In the genomic region with DNA sequence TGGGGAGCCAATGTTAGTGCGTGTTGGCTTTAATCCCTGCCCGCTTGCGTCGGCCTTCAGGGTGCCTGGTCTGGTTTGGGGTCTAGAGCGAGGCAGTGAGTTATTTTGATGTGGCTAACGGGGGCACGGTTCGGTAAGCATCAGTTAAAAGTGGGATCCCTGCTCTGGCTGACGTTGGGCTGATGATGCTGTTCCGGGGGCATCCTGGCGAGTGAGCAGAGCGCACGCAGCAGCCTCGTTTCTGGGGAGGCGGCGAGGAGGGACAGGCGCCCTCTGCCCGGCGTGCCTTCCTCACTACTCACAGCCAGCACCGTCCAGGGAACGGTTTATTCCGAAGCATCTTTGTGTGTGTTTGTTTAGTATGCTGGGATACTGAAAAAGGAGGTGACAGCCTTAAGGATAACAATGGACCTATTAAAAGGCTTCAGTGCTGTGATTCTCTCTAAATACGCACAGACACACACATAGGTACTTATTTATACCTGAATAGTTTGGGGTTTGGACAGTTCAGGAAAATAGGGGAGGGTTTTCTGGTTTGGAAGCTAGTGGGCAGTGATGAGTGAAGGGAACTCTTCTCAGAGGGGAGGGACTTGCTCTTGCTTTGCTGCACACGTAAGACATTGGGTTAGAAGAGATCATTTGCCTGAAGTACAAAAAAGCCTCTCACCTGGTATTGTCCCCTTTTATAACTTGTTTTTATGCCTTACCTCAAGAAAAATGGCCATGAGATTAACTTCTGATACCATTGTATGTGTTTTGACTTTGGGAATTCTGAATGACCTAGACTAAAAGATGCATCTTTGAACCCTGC, we compare ENCODE assay signal across 1 cellular context.
A peak's percentile ranks its signal among the peaks of the same experiment; 100 is the strongest.
TF ChIP-seq lines count a peak whose summit lies in the region.

No MANE protein-coding gene starts in this region.

TF ChIP-seq in HepG2, 621 proteins besides CTCF, POLR2A, EP300 and RAD21 (continued from another document and continues in another):
- 0 out of 2 replicates have a peak, but pooled peaks have one; percentile 14 for TF ChIP-seq ZNF264 (CRISPR knock-in tag; IDR thresholded peaks at IDR 0.05)
- peak; percentile 28; the same call in 1 of the 2 replicates for TF ChIP-seq SIN3A (IDR thresholded peaks at IDR 0.05; ENCODE audit: borderline replicate concordance, low read depth, low read length)
- no peak for TF ChIP-seq ZNF496 (CRISPR knock-in tag; IDR thresholded peaks at IDR 0.05; ENCODE audit: insufficient replicate concordance)
- no peak for TF ChIP-seq ZNF703 (CRISPR knock-in tag; IDR thresholded peaks at IDR 0.05; ENCODE audit: borderline replicate concordance)
- 0 out of 2 replicates have a peak, but pooled peaks have one; percentile 31 for TF ChIP-seq ZMYM2 (CRISPR knock-in tag; IDR thresholded peaks at IDR 0.05)
- TF ChIP-seq ZNF138 (CRISPR knock-in tag; IDR thresholded peaks at IDR 0.05; ENCODE audit: low read depth): peak; percentile 61; the same call in 1 of the 2 replicates
- TF ChIP-seq ZNF619 (CRISPR knock-in tag; IDR thresholded peaks at IDR 0.05): 0 out of 2 replicates have a peak, but pooled peaks have one; percentile 12
- TF ChIP-seq SAFB2 (CRISPR knock-in tag; IDR thresholded peaks at IDR 0.05; ENCODE audit: borderline replicate concordance, low read depth): 0 out of 2 replicates have a peak, but pooled peaks have one; percentile 41
- peak; percentile 12; the same call in 1 of the 2 replicates for TF ChIP-seq MXD4 (CRISPR knock-in tag; IDR thresholded peaks at IDR 0.05)
- TF ChIP-seq, protein P1, sequence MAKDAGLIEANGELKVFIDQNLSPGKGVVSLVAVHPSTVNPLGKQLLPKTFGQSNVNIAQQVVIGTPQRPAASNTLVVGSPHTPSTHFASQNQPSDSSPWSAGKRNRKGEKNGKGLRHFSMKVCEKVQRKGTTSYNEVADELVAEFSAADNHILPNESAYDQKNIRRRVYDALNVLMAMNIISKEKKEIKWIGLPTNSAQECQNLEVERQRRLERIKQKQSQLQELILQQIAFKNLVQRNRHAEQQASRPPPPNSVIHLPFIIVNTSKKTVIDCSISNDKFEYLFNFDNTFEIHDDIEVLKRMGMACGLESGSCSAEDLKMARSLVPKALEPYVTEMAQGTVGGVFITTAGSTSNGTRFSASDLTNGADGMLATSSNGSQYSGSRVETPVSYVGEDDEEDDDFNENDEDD (CRISPR knock-in tag; IDR thresholded peaks at IDR 0.05; ENCODE audit: borderline replicate concordance): peak; percentile 55; the same call in 1 of the 2 replicates
- TF ChIP-seq, protein P2, sequence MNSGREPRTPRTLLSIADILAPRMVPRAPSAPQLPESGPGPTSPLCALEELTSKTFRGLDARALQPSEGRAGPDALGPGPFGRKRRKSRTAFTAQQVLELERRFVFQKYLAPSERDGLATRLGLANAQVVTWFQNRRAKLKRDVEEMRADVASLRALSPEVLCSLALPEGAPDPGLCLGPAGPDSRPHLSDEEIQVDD (CRISPR knock-in tag; IDR thresholded peaks at IDR 0.05; ENCODE audit: borderline replicate concordance): no peak
- 0 out of 2 replicates have a peak, but pooled peaks have one; percentile 37 for TF ChIP-seq ZNF317 (CRISPR knock-in tag; IDR thresholded peaks at IDR 0.05)
- TF ChIP-seq, protein P3, sequence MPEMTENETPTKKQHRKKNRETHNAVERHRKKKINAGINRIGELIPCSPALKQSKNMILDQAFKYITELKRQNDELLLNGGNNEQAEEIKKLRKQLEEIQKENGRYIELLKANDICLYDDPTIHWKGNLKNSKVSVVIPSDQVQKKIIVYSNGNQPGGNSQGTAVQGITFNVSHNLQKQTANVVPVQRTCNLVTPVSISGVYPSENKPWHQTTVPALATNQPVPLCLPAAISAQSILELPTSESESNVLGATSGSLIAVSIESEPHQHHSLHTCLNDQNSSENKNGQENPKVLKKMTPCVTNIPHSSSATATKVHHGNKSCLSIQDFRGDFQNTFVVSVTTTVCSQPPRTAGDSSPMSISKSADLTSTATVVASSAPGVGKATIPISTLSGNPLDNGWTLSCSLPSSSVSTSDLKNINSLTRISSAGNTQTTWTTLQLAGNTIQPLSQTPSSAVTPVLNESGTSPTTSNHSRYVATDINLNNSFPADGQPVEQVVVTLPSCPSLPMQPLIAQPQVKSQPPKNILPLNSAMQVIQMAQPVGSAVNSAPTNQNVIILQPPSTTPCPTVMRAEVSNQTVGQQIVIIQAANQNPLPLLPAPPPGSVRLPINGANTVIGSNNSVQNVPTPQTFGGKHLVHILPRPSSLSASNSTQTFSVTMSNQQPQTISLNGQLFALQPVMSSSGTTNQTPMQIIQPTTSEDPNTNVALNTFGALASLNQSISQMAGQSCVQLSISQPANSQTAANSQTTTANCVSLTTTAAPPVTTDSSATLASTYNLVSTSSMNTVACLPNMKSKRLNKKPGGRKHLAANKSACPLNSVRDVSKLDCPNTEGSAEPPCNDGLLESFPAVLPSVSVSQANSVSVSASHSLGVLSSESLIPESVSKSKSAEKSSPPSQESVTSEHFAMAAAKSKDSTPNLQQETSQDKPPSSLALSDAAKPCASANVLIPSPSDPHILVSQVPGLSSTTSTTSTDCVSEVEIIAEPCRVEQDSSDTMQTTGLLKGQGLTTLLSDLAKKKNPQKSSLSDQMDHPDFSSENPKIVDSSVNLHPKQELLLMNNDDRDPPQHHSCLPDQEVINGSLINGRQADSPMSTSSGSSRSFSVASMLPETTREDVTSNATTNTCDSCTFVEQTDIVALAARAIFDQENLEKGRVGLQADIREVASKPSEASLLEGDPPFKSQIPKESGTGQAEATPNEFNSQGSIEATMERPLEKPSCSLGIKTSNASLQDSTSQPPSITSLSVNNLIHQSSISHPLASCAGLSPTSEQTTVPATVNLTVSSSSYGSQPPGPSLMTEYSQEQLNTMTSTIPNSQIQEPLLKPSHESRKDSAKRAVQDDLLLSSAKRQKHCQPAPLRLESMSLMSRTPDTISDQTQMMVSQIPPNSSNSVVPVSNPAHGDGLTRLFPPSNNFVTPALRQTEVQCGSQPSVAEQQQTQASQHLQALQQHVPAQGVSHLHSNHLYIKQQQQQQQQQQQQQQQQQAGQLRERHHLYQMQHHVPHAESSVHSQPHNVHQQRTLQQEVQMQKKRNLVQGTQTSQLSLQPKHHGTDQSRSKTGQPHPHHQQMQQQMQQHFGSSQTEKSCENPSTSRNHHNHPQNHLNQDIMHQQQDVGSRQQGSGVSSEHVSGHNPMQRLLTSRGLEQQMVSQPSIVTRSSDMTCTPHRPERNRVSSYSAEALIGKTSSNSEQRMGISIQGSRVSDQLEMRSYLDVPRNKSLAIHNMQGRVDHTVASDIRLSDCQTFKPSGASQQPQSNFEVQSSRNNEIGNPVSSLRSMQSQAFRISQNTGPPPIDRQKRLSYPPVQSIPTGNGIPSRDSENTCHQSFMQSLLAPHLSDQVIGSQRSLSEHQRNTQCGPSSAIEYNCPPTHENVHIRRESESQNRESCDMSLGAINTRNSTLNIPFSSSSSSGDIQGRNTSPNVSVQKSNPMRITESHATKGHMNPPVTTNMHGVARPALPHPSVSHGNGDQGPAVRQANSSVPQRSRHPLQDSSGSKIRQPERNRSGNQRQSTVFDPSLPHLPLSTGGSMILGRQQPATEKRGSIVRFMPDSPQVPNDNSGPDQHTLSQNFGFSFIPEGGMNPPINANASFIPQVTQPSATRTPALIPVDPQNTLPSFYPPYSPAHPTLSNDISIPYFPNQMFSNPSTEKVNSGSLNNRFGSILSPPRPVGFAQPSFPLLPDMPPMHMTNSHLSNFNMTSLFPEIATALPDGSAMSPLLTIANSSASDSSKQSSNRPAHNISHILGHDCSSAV (CRISPR knock-in tag; IDR thresholded peaks at IDR 0.05; ENCODE audit: borderline replicate concordance): 0 out of 2 replicates have a peak, but pooled peaks have one; percentile 45
- no peak for TF ChIP-seq SP2 (CRISPR knock-in tag; IDR thresholded peaks at IDR 0.05)
- no peak for TF ChIP-seq CREB1 (IDR thresholded peaks at IDR 0.05)
- TF ChIP-seq CREB1 (CRISPR knock-in tag; IDR thresholded peaks at IDR 0.05): 0 out of 2 replicates have a peak, but pooled peaks have one; percentile 19
- TF ChIP-seq LCORL (IDR thresholded peaks at IDR 0.05): no peak
- 0 out of 2 replicates have a peak, but pooled peaks have one; percentile 21 for TF ChIP-seq LCORL (CRISPR knock-in tag; IDR thresholded peaks at IDR 0.05)
- TF ChIP-seq, protein P4, sequence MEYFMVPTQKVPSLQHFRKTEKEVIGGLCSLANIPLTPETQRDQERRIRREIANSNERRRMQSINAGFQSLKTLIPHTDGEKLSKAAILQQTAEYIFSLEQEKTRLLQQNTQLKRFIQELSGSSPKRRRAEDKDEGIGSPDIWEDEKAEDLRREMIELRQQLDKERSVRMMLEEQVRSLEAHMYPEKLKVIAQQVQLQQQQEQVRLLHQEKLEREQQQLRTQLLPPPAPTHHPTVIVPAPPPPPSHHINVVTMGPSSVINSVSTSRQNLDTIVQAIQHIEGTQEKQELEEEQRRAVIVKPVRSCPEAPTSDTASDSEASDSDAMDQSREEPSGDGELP (IDR thresholded peaks at IDR 0.05; ENCODE audit: borderline replicate concordance, low read depth): peak; percentile 6; the same call in 1 of the 2 replicates
- TF ChIP-seq ZNF234 (CRISPR knock-in tag; conservative IDR thresholded peaks at IDR 0.05): no peak
- TF ChIP-seq, protein P5, sequence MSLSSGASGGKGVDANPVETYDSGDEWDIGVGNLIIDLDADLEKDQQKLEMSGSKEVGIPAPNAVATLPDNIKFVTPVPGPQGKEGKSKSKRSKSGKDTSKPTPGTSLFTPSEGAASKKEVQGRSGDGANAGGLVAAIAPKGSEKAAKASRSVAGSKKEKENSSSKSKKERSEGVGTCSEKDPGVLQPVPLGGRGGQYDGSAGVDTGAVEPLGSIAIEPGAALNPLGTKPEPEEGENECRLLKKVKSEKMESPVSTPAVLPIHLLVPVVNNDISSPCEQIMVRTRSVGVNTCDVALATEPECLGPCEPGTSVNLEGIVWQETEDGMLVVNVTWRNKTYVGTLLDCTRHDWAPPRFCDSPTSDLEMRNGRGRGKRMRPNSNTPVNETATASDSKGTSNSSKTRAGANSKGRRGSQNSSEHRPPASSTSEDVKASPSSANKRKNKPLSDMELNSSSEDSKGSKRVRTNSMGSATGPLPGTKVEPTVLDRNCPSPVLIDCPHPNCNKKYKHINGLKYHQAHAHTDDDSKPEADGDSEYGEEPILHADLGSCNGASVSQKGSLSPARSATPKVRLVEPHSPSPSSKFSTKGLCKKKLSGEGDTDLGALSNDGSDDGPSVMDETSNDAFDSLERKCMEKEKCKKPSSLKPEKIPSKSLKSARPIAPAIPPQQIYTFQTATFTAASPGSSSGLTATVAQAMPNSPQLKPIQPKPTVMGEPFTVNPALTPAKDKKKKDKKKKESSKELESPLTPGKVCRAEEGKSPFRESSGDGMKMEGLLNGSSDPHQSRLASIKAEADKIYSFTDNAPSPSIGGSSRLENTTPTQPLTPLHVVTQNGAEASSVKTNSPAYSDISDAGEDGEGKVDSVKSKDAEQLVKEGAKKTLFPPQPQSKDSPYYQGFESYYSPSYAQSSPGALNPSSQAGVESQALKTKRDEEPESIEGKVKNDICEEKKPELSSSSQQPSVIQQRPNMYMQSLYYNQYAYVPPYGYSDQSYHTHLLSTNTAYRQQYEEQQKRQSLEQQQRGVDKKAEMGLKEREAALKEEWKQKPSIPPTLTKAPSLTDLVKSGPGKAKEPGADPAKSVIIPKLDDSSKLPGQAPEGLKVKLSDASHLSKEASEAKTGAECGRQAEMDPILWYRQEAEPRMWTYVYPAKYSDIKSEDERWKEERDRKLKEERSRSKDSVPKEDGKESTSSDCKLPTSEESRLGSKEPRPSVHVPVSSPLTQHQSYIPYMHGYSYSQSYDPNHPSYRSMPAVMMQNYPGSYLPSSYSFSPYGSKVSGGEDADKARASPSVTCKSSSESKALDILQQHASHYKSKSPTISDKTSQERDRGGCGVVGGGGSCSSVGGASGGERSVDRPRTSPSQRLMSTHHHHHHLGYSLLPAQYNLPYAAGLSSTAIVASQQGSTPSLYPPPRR (CRISPR knock-in tag; IDR thresholded peaks at IDR 0.05; ENCODE audit: borderline replicate concordance): peak; percentile 40; the same call in 1 of the 2 replicates
- TF ChIP-seq, protein P6, sequence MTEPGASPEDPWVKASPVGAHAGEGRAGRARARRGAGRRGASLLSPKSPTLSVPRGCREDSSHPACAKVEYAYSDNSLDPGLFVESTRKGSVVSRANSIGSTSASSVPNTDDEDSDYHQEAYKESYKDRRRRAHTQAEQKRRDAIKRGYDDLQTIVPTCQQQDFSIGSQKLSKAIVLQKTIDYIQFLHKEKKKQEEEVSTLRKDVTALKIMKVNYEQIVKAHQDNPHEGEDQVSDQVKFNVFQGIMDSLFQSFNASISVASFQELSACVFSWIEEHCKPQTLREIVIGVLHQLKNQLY (CRISPR knock-in tag; IDR thresholded peaks at IDR 0.05): peak; percentile 37; the same call in 1 of the 2 replicates
- TF ChIP-seq ZSCAN30 (CRISPR knock-in tag; IDR thresholded peaks at IDR 0.05): peak; percentile 16; the same call in 1 of the 2 replicates
- peak; percentile 96; the same call in 1 of the 2 replicates for TF ChIP-seq ARID2 (CRISPR knock-in tag; IDR thresholded peaks at IDR 0.05; ENCODE audit: borderline replicate concordance)
- TF ChIP-seq, protein P7, sequence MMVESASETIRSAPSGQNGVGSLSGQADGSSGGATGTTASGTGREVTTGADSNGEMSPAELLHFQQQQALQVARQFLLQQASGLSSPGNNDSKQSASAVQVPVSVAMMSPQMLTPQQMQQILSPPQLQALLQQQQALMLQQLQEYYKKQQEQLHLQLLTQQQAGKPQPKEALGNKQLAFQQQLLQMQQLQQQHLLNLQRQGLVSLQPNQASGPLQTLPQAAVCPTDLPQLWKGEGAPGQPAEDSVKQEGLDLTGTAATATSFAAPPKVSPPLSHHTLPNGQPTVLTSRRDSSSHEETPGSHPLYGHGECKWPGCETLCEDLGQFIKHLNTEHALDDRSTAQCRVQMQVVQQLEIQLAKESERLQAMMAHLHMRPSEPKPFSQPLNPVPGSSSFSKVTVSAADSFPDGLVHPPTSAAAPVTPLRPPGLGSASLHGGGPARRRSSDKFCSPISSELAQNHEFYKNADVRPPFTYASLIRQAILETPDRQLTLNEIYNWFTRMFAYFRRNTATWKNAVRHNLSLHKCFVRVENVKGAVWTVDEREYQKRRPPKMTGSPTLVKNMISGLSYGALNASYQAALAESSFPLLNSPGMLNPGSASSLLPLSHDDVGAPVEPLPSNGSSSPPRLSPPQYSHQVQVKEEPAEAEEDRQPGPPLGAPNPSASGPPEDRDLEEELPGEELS (CRISPR knock-in tag; IDR thresholded peaks at IDR 0.05): 0 out of 2 replicates have a peak, but pooled peaks have one; percentile 17
- TF ChIP-seq, protein P8, sequence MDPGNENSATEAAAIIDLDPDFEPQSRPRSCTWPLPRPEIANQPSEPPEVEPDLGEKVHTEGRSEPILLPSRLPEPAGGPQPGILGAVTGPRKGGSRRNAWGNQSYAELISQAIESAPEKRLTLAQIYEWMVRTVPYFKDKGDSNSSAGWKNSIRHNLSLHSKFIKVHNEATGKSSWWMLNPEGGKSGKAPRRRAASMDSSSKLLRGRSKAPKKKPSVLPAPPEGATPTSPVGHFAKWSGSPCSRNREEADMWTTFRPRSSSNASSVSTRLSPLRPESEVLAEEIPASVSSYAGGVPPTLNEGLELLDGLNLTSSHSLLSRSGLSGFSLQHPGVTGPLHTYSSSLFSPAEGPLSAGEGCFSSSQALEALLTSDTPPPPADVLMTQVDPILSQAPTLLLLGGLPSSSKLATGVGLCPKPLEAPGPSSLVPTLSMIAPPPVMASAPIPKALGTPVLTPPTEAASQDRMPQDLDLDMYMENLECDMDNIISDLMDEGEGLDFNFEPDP (CRISPR knock-in tag; conservative IDR thresholded peaks at IDR 0.05): 0 out of 2 replicates have a peak, but pooled peaks have one; percentile 80
- peak; percentile 68; the same call in 1 of the 2 replicates for TF ChIP-seq HIVEP1 (CRISPR knock-in tag; IDR thresholded peaks at IDR 0.05)
- 0 out of 2 replicates have a peak, but pooled peaks have one; percentile 1 for TF ChIP-seq RXRB (CRISPR knock-in tag; IDR thresholded peaks at IDR 0.05; ENCODE audit: borderline replicate concordance)
- 0 out of 2 replicates have a peak, but pooled peaks have one; percentile 13 for TF ChIP-seq KLF11 (CRISPR knock-in tag; IDR thresholded peaks at IDR 0.05)
- TF ChIP-seq ZMYM4 (CRISPR knock-in tag; IDR thresholded peaks at IDR 0.05): peak; percentile 55; the same call in 1 of the 2 replicates
